ENCODE assay signal across 8 cellular contexts in genomic region chr15:80060490-80061006, GRCh38. TPM values are rescaled to one million over a fixed set of nuclear protein-coding genes. Genes with fewer than 3 reads are reported as not detected.
A peak's percentile ranks its signal among the peaks of the same experiment; 100 is the strongest.
DNase-seq lines count a peak whose midpoint lies in the region; ATAC-seq and TF ChIP-seq lines count a peak whose summit lies in the region.
"Not testable (repeated sequence)": the region's sequence is repeated elsewhere in the genome, so short reads cannot be mapped to it uniquely, and the experiment has no call there.

No MANE protein-coding gene starts in this region.

- intact Hi-C loops in CD14-positive monocyte (cut with micrococcal nuclease): not testable (repeated sequence)
- intact Hi-C loops in OCI-LY7 (cut with micrococcal nuclease; ENCODE audit: unreplicated experiment): loop anchor here (5.0 kb wide), 1 partner anchor 172 kb away; no protein-coding TSS in a partner anchor

- peaks cover 56% of the 10 kb centered on the region for H3K79me2 ChIP-seq in OCI-LY7 (ENCODE audit: insufficient read depth, low read depth, low read length)

- peaks cover 38% of the 10 kb centered on the region for H3K4me1 Mint-ChIP-seq in CD14-positive monocyte
- peaks cover 43% of the 10 kb centered on the region for H3K4me1 Mint-ChIP-seq in activated CD8-positive, alpha-beta T cell treated with anti-CD3 and anti-CD28 coated beads, Interleukin-2, amount 10 ng/mL, durations not matched to agents 7 days and 5 days (ENCODE audit: low read depth)
- peaks cover 26 to 43% of the 10 kb centered on the region in 2 donors for H3K4me1 Mint-ChIP-seq in natural killer cell treated with Interleukin-12 subunit alpha and Interleukin-12 subunit beta and Interleukin-15 and Interleukin-18, amount 100 ng/mL, for 72 hours (ENCODE audit: low read depth in 2 of 2)
- H3K4me1 Mint-ChIP-seq in stimulated activated memory B cell treated with anti-CD40 and anti-IgM and Interleukin-4, amounts not matched to agents 10 μg/mL and 1 μg/mL and 100 μg/mL, for 72 hours: peaks cover 51% of the 10 kb centered on the region

- H3K27me3 Mint-ChIP-seq in CD14-positive monocyte (ENCODE audit: low read depth in 3 of 3); activated CD8-positive, alpha-beta T cell treated with anti-CD3 and anti-CD28 coated beads, Interleukin-2, amount 10 ng/mL, durations not matched to agents 7 days and 5 days (ENCODE audit: low read depth); natural killer cell treated with Interleukin-12 subunit alpha and Interleukin-12 subunit beta and Interleukin-15 and Interleukin-18, amount 100 ng/mL, for 72 hours; stimulated activated memory B cell treated with anti-CD40 and anti-IgM and Interleukin-4, amounts not matched to agents 10 μg/mL and 1 μg/mL and 100 μg/mL, for 72 hours: not testable (repeated sequence)

- TF ChIP-seq CTCF in CD14-positive monocyte (IDR thresholded peaks at IDR 0.05): not testable (repeated sequence)
- TF ChIP-seq CTCF in OCI-LY7 (conservative IDR thresholded peaks at IDR 0.05; ENCODE audit: low read length): peak; percentile 48
- TF ChIP-seq CTCF in right atrium auricular region (IDR thresholded peaks at IDR 0.05): peak in 1 of 2 donors; percentile 18

- BruUV-seq in OCI-LY7 (replicated peaks; lab: Mats Ljungman, UMichigan): not testable (repeated sequence)

- not testable (repeated sequence) for H3K27me3 ChIP-seq in right atrium auricular region

- H2AFZ ChIP-seq in OCI-LY7 (ENCODE audit: low read length): peak overlapping the region; percentile 6; the same call in 1 of the 2 replicates

- peaks cover 33% of the 10 kb centered on the region for H4K20me1 ChIP-seq in OCI-LY7 (ENCODE audit: insufficient read depth, low read length)

- H3K36me3 Mint-ChIP-seq in CD14-positive monocyte; activated CD8-positive, alpha-beta T cell treated with anti-CD3 and anti-CD28 coated beads, Interleukin-2, amount 10 ng/mL, durations not matched to agents 7 days and 5 days (ENCODE audit: low read depth); natural killer cell treated with Interleukin-12 subunit alpha and Interleukin-12 subunit beta and Interleukin-15 and Interleukin-18, amount 100 ng/mL, for 72 hours; stimulated activated memory B cell treated with anti-CD40 and anti-IgM and Interleukin-4, amounts not matched to agents 10 μg/mL and 1 μg/mL and 100 μg/mL, for 72 hours: not testable (repeated sequence)

- H3K4me3 ChIP-seq in OCI-LY7 (ENCODE audit: low read depth, low read length, poor library complexity, severe bottlenecking) (peak overlapping the region; percentile 94), right atrium auricular region (peak overlapping the region; percentile 73 to 97)

- peak overlapping the region; percentile 89 to 93 for H3K4me3 Mint-ChIP-seq in CD14-positive monocyte
- H3K4me3 Mint-ChIP-seq in activated CD8-positive, alpha-beta T cell treated with anti-CD3 and anti-CD28 coated beads, Interleukin-2, amount 10 ng/mL, durations not matched to agents 7 days and 5 days: peak overlapping the region; percentile 84
- peak overlapping the region; percentile 87 for H3K4me3 Mint-ChIP-seq in natural killer cell treated with Interleukin-12 subunit alpha and Interleukin-12 subunit beta and Interleukin-15 and Interleukin-18, amount 100 ng/mL, for 72 hours
- peak overlapping the region; percentile 86 for H3K4me3 Mint-ChIP-seq in stimulated activated memory B cell treated with anti-CD40 and anti-IgM and Interleukin-4, amounts not matched to agents 10 μg/mL and 1 μg/mL and 100 μg/mL, for 72 hours

- POLR2A ChIA-PET in OCI-LY7 (lab: Charles Lee): interaction anchor here (0.6 to 4.0 kb wide), 5 partner anchors 11 to 112 kb away, joined by 3 to 30 read pairs (median 4); no protein-coding TSS in a partner anchor
- POLR2A ChIA-PET in activated CD8-positive, alpha-beta T cell treated with anti-CD3 and anti-CD28 coated beads, Interleukin-2, amount 10 ng/mL, durations not matched to agents 7 days and 5 days (lab: Charles Lee): interaction anchor here (0.7 to 2.3 kb wide), 8 partner anchors 10 to 164 kb away, joined by 3 to 9 read pairs (median 4); no protein-coding TSS in a partner anchor

- DNase-seq in CD14-positive monocyte (ENCODE audit: low spot score) (peak; percentile 73), HK-2 (ENCODE audit: unreplicated experiment) (peak; percentile 21), OCI-LY7 (ENCODE audit: low spot score) (peak; percentile 41), cerebellar cortex (ENCODE audit: low spot score) (peak; percentile 30)
- peak; percentile 52 for DNase-seq in activated CD8-positive, alpha-beta T cell treated with anti-CD3 and anti-CD28 coated beads, Interleukin-2, amount 10 ng/mL, durations not matched to agents 7 days and 5 days
- not testable (repeated sequence) for DNase-seq in right atrium auricular region (ENCODE audit: low spot score)
- peak; percentile 65 for DNase-seq in natural killer cell treated with Interleukin-12 subunit alpha and Interleukin-12 subunit beta and Interleukin-15 and Interleukin-18, amount 100 ng/mL, for 72 hours (ENCODE audit: low spot score)

- peak overlapping the region; percentile 86 to 96 (median 91) for H3K27ac Mint-ChIP-seq in CD14-positive monocyte
- H3K27ac Mint-ChIP-seq in activated CD8-positive, alpha-beta T cell treated with anti-CD3 and anti-CD28 coated beads, Interleukin-2, amount 10 ng/mL, durations not matched to agents 7 days and 5 days: peak overlapping the region; percentile 86
- peak overlapping the region; percentile 86 to 94 for H3K27ac Mint-ChIP-seq in natural killer cell treated with Interleukin-12 subunit alpha and Interleukin-12 subunit beta and Interleukin-15 and Interleukin-18, amount 100 ng/mL, for 72 hours
- H3K27ac Mint-ChIP-seq in stimulated activated memory B cell treated with anti-CD40 and anti-IgM and Interleukin-4, amounts not matched to agents 10 μg/mL and 1 μg/mL and 100 μg/mL, for 72 hours: peak overlapping the region; percentile 80

- not testable (repeated sequence) for H3K9me2 ChIP-seq in OCI-LY7 (ENCODE audit: insufficient read depth, low read length)

- not testable (repeated sequence) for H3K9me3 ChIP-seq in OCI-LY7 (ENCODE audit: low read length); right atrium auricular region

- H3K27ac ChIP-seq in OCI-LY7 (ENCODE audit: low read depth, low read length, poor library complexity, severe bottlenecking) (peak overlapping the region; percentile 81), right atrium auricular region (peak overlapping the region; percentile 91 to 97)

- H3K9me3 Mint-ChIP-seq in CD14-positive monocyte; activated CD8-positive, alpha-beta T cell treated with anti-CD3 and anti-CD28 coated beads, Interleukin-2, amount 10 ng/mL, durations not matched to agents 7 days and 5 days (ENCODE audit: insufficient read depth); natural killer cell treated with Interleukin-12 subunit alpha and Interleukin-12 subunit beta and Interleukin-15 and Interleukin-18, amount 100 ng/mL, for 72 hours; stimulated activated memory B cell treated with anti-CD40 and anti-IgM and Interleukin-4, amounts not matched to agents 10 μg/mL and 1 μg/mL and 100 μg/mL, for 72 hours: not testable (repeated sequence)

- CTCF ChIA-PET in OCI-LY7 (lab: Charles Lee; ENCODE audit: unreplicated experiment): not testable (repeated sequence)
- CTCF ChIA-PET in activated CD8-positive, alpha-beta T cell treated with anti-CD3 and anti-CD28 coated beads, Interleukin-2, amount 10 ng/mL, durations not matched to agents 7 days and 5 days (lab: Charles Lee): interaction anchor here (0.8 to 3.4 kb wide), 11 partner anchors 9 to 113 kb away, joined by 3 to 22 read pairs (median 4); no protein-coding TSS in a partner anchor

- H3K36me3 ChIP-seq in OCI-LY7 (ENCODE audit: insufficient read depth, low read length); right atrium auricular region: not testable (repeated sequence)

- peak overlapping the region; percentile 79 for H3K4me2 ChIP-seq in OCI-LY7 (ENCODE audit: low read length)

- H3K4me1 ChIP-seq in OCI-LY7 (ENCODE audit: insufficient read depth, low read length, poor library complexity, severe bottlenecking): peaks cover 54% of the 10 kb centered on the region
- H3K4me1 ChIP-seq in right atrium auricular region: peaks cover 0 to 19% of the 10 kb centered on the region in 2 donors

- ATAC-seq in activated CD8-positive, alpha-beta T cell treated with anti-CD3 and anti-CD28 coated beads, Interleukin-2, amount 10 ng/mL, durations not matched to agents 7 days and 5 days; natural killer cell treated with Interleukin-12 subunit alpha and Interleukin-12 subunit beta and Interleukin-15 and Interleukin-18, amount 100 ng/mL, for 72 hours; stimulated activated memory B cell treated with anti-CD40 and anti-IgM and Interleukin-4, amounts not matched to agents 10 μg/mL and 1 μg/mL and 100 μg/mL, for 72 hours: not testable (repeated sequence)

RNA-seq across cellular contexts. Expression of gene ZFAND6, which starts 1.1 kb away (rescaled TPM):
- 100 to 1,000 TPM in 1 of 2 donors, 10 to 100 TPM in 1; 99.6 to 106 TPM for polyA plus RNA-seq in CD14-positive monocyte
- 111 and 122 TPM in 2 replicates for total RNA-seq in OCI-LY7 (2014; rRNA removed; shearing (Covaris generic))
- 86.2 and 97.8 TPM in 2 replicates for total RNA-seq in OCI-LY7 (2022)
- 10 to 100 TPM; 49.9 to 53.1 TPM for total RNA-seq in activated CD8-positive, alpha-beta T cell treated with anti-CD3 and anti-CD28 coated beads, Interleukin-2, amount 10 ng/mL, durations not matched to agents 7 days and 5 days
- total RNA-seq in right atrium auricular region: 100 to 1,000 TPM in 1 of 2 donors, 10 to 100 TPM in 1; 85.1 to 146 TPM
- total RNA-seq in natural killer cell treated with Interleukin-12 subunit alpha and Interleukin-12 subunit beta and Interleukin-15 and Interleukin-18, amount 100 ng/mL, for 72 hours: 10 to 100 TPM; 39.3 to 46.6 TPM
